ENCODE assay signal across 8 cellular contexts in the genomic region with DNA sequence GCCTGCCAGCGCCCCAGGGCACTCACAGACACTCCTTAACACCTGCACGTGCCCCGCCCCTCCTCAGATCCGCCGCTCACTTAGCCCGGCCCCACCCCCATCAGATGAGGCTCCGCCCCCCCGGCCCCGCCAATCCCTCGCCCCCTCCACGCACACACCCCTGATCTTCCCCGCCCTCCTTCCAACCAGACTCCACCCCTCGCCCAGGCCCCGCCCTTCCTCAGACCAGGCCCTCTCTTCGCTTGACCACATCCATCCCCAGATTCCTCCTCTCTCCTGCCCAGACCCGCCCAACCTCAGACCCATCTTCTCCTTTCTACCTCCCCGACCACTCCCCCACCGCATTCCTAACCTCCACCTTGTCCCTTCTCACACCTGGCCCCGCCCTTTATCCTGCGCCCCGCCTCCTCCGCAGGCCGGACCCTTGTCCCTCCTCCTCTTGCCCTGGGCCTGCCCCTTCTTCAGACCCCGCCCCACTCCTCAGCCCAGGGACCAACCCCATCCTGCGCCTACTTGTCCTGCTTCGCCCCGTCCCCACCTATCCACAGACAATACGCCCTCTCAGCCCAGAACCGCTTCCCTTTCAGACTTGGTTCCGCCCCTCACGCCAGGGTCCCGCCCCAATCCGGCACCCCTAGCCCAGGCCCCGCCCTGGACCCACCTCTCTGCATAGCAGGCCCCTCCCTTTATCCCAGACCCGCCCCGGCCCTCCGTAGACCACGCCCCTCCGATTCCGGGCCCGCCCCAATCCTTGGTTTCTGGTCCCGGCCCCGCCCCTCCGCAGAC. TPM values are rescaled to one million over a fixed set of nuclear protein-coding genes. Genes with fewer than 3 reads are reported as not detected.
DNase-seq lines count a peak whose midpoint lies in the region; ATAC-seq and TF ChIP-seq lines count a peak whose summit lies in the region.

No MANE protein-coding gene starts in this region.

- POLR2A ChIA-PET in RWPE1 (lab: Yijun Ruan, JAX; ENCODE audit: low non-redundant PET): no interaction called here

- peaks cover 28% of the 10 kb centered on the region for H3K4me1 ChIP-seq in DND-41 (ENCODE audit: insufficient read depth, low read length)

- peaks cover 12 to 23% of the 10 kb centered on the region in 2 donors for H3K4me1 Mint-ChIP-seq in natural killer cell treated with Interleukin-12 subunit alpha and Interleukin-12 subunit beta and Interleukin-15 and Interleukin-18, amount 100 ng/mL, for 72 hours (ENCODE audit: low read depth in 2 of 2)

- peak overlapping the region; percentile 94 for H3K4me3 Mint-ChIP-seq in natural killer cell treated with Interleukin-12 subunit alpha and Interleukin-12 subunit beta and Interleukin-15 and Interleukin-18, amount 100 ng/mL, for 72 hours

- H3K27ac Mint-ChIP-seq in natural killer cell treated with Interleukin-12 subunit alpha and Interleukin-12 subunit beta and Interleukin-15 and Interleukin-18, amount 100 ng/mL, for 72 hours: peak overlapping the region; percentile 72 to 89

- peaks cover 44% of the 10 kb centered on the region for H3K79me2 ChIP-seq in DND-41 (ENCODE audit: insufficient read depth, low read length)

- no peaks in the 10 kb centered on the region for H3K9me3 Mint-ChIP-seq in natural killer cell treated with Interleukin-12 subunit alpha and Interleukin-12 subunit beta and Interleukin-15 and Interleukin-18, amount 100 ng/mL, for 72 hours

- peak overlapping the region; percentile 89 for H2AFZ ChIP-seq in DND-41 (ENCODE audit: low read depth, low read length)

- ATAC-seq in DND-41 (ENCODE audit: insufficient read depth, low read depth): peak; percentile 96
- ATAC-seq in natural killer cell treated with Interleukin-12 subunit alpha and Interleukin-12 subunit beta and Interleukin-15 and Interleukin-18, amount 100 ng/mL, for 72 hours: peak; percentile 96 to 97

- H3K4me2 ChIP-seq in DND-41 (ENCODE audit: insufficient read depth, low read length): peak overlapping the region; percentile 97

- CTCF ChIA-PET in RWPE1 (lab: Yijun Ruan, JAX): interaction anchor here (0.6 kb wide), 1 partner anchor 186 kb away, joined by 3 read pairs; no protein-coding TSS in a partner anchor

- peaks cover 0 to 7% of the 10 kb centered on the region in 2 donors for H3K27me3 Mint-ChIP-seq in natural killer cell treated with Interleukin-12 subunit alpha and Interleukin-12 subunit beta and Interleukin-15 and Interleukin-18, amount 100 ng/mL, for 72 hours

- no peaks in the 10 kb centered on the region for H3K9me3 ChIP-seq in DND-41 (ENCODE audit: insufficient read depth, low read length, severe bottlenecking)

- H3K36me3 ChIP-seq in DND-41 (ENCODE audit: insufficient read depth, low read length): peaks cover 3% of the 10 kb centered on the region; the same call in 1 of the 2 replicates

- H3K9ac ChIP-seq in DND-41 (ENCODE audit: low read depth, low read length): peak overlapping the region; percentile 93; the same call in 1 of the 2 replicates

- DNase-seq in DND-41 (peak; percentile 99), H4 (ENCODE audit: low spot score) (peak; percentile 97), LNCaP clone FGC (ENCODE audit: low read depth) (peak; percentile 93), RWPE1 (ENCODE audit: low spot score) (peak; percentile 99), fibroblast of the aortic adventitia (ENCODE audit: low read depth) (peak; percentile 93)
- peak; percentile 98 for DNase-seq in activated T-helper 9 cell treated with anti-CD3 and anti-CD28 coated beads, Interleukin-2, amount 50 U/mL, for 16 hours (ENCODE audit: low read depth)
- DNase-seq in natural killer cell treated with Interleukin-12 subunit alpha and Interleukin-12 subunit beta and Interleukin-15 and Interleukin-18, amount 100 ng/mL, for 72 hours (ENCODE audit: low spot score): peak; percentile 98
- DNase-seq in stimulated activated naive CD4-positive, alpha-beta T cell (lab: John Stamatoyannopoulos, UW): peak; percentile 97 to 99 (median 99)

- H4K20me1 ChIP-seq in DND-41 (ENCODE audit: insufficient read depth, low read length): peaks cover 13% of the 10 kb centered on the region; the same call in 1 of the 2 replicates

- H3K27me3 ChIP-seq in DND-41 (ENCODE audit: insufficient read depth, low read length, poor library complexity): no peaks in the 10 kb centered on the region

- H3K27ac ChIP-seq in DND-41 (ENCODE audit: low read length) (peak overlapping the region; percentile 59), RWPE1 (peak overlapping the region; percentile 84)

- H3K4me3 ChIP-seq in DND-41 (ENCODE audit: low read depth in 1 of 2, low read length in 2 of 2) (peak overlapping the region; percentile 87 to 95; a peak in 3 of 4 replicates), LNCaP clone FGC (ENCODE audit: low read depth, low read length) (peak overlapping the region; percentile 95), fibroblast of the aortic adventitia (ENCODE audit: low read depth, low read length) (peak overlapping the region; percentile 86)

- TF ChIP-seq CTCF in DND-41 (IDR thresholded peaks at IDR 0.05; ENCODE audit: borderline replicate concordance, extremely low read depth, low read length, poor library complexity, severe bottlenecking) (no peak), LNCaP clone FGC (IDR thresholded peaks at IDR 0.05; ENCODE audit: control insufficient read depth, extremely low read depth, insufficient read depth) (no peak), RWPE1 (conservative IDR thresholded peaks at IDR 0.05; ENCODE audit: low read depth) (no peak), fibroblast of the aortic adventitia (IDR thresholded peaks at IDR 0.05; ENCODE audit: insufficient read depth, low read length) (no peak)

- H3K36me3 Mint-ChIP-seq in natural killer cell treated with Interleukin-12 subunit alpha and Interleukin-12 subunit beta and Interleukin-15 and Interleukin-18, amount 100 ng/mL, for 72 hours: no peaks in the 10 kb centered on the region

RNA-seq across cellular contexts. Expression of a gene that starts 0.5 kb away (rescaled TPM):
- 2.3 and 5.7 TPM in 2 replicates for total RNA-seq in H4 (2014; rRNA removed; shearing (Covaris generic))
- total RNA-seq in fibroblast of the aortic adventitia (ENCODE audit: low replicate concordance): 3.9 and 5.2 TPM in 2 replicates
- total RNA-seq in natural killer cell treated with Interleukin-12 subunit alpha and Interleukin-12 subunit beta and Interleukin-15 and Interleukin-18, amount 100 ng/mL, for 72 hours: 10 to 100 TPM; 11.6 to 18.3 TPM

RNA-seq across cellular contexts. Expression of a gene that starts 23.7 kb away (rescaled TPM):
- 1.2 and 3.2 TPM in 2 replicates for total RNA-seq in H4 (2014; rRNA removed; shearing (Covaris generic))
- total RNA-seq in fibroblast of the aortic adventitia (ENCODE audit: low replicate concordance): 1.2 and 2.2 TPM in 2 replicates
- total RNA-seq in natural killer cell treated with Interleukin-12 subunit alpha and Interleukin-12 subunit beta and Interleukin-15 and Interleukin-18, amount 100 ng/mL, for 72 hours: not detected

RNA-seq across cellular contexts. Expression of a gene that starts 29.8 kb away (rescaled TPM):
- 19.4 and 35.4 TPM in 2 replicates for total RNA-seq in H4 (2014; rRNA removed; shearing (Covaris generic))
- total RNA-seq in fibroblast of the aortic adventitia (ENCODE audit: low replicate concordance): 16.5 and 69.1 TPM in 2 replicates
- not detected for total RNA-seq in natural killer cell treated with Interleukin-12 subunit alpha and Interleukin-12 subunit beta and Interleukin-15 and Interleukin-18, amount 100 ng/mL, for 72 hours

RNA-seq across cellular contexts. Expression of a gene that starts 47.1 kb away (rescaled TPM):
- 2.3 and 2.6 TPM in 2 replicates for total RNA-seq in H4 (2014; rRNA removed; shearing (Covaris generic))
- total RNA-seq in fibroblast of the aortic adventitia (ENCODE audit: low replicate concordance): 1.1 and 2.4 TPM in 2 replicates
- total RNA-seq in natural killer cell treated with Interleukin-12 subunit alpha and Interleukin-12 subunit beta and Interleukin-15 and Interleukin-18, amount 100 ng/mL, for 72 hours: 1 to 10 TPM; 7.6 to 9.3 TPM

RNA-seq across cellular contexts. Expression of a gene that starts 47.8 kb away (rescaled TPM):
- total RNA-seq in H4 (2014; rRNA removed; shearing (Covaris generic)): 107 and 159 TPM in 2 replicates
- total RNA-seq in fibroblast of the aortic adventitia (ENCODE audit: low replicate concordance): 41.4 and 153 TPM in 2 replicates
- 100 to 1,000 TPM in 1 of 2 donors, 10 to 100 TPM in 1; 81.5 to 104 TPM for total RNA-seq in natural killer cell treated with Interleukin-12 subunit alpha and Interleukin-12 subunit beta and Interleukin-15 and Interleukin-18, amount 100 ng/mL, for 72 hours

Comparison
In these comparisons a context has a peak if more than half of its experiments do, and no peak if none do; other contexts are left out.
1. Peak in every context shown above with its lines: DNase-seq, ATAC-seq, H3K4me3 ChIP-seq and H3K27ac ChIP-seq.
2. RNA of a gene that starts 29.8 kb away (total RNA-seq): 16.5 to 69.1 TPM in fibroblast of the aortic adventitia and 19.4 to 35.4 TPM in H4; not detected in natural killer cell treated with Interleukin-12 subunit alpha and Interleukin-12 subunit beta and Interleukin-15 and Interleukin-18, amount 100 ng/mL, for 72 hours; every median in the first group is over 10 times any median in the second.